3 cellular contexts compared by ENCODE assay signal in the genomic region with DNA sequence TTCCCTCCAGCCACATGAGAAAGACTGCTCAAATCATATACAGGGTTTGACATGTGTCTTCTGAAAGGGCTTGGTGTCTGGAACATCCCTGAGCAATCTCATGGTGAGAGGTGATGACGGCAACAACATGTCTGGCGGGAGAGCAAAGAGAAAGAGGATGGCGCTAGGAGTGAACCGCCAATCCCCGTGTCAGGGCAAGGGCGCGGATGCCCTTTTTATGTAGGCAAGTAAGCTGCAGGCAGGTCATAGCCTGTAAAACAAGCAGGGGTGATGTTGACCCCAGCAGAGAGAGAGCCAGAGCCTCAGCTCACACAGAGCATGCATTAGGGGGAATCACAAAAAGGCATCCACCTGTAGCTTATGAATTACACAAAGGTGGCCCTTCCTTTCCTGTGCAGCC. TPM values are rescaled to one million over a fixed set of nuclear protein-coding genes. Genes with fewer than 3 reads are reported as not detected.
"Had no signal": no experiment of that assay in that cellular context is flagged by ENCODE, and none has a peak within 500 bp of the region (broad histone marks: within the 10 kb centered on the region; RNA-seq: fewer than 3 reads in every experiment).

No MANE protein-coding gene starts in this region.

RNA-seq across cellular contexts. Expression of gene PTPN20, which starts 4.9 kb away (rescaled TPM):
- total RNA-seq: ascending aorta, astrocyte, chondrocyte had no signal
